ENCODE assay signal across 1 cellular context in genomic region chr16:56815721-56816120, GRCh38.
TF ChIP-seq lines count a peak whose summit lies in the region.

No MANE protein-coding gene starts in this region.

TF ChIP-seq in IMR-90, 13 proteins besides CTCF, POLR2A, EP300 and RAD21 (continued from another document):
- TF ChIP-seq USF2 (IDR thresholded peaks at IDR 0.05; ENCODE audit: low read depth, low read length) (no peak), ELK1 (IDR thresholded peaks at IDR 0.05; ENCODE audit: borderline replicate concordance, low read depth, low read length) (no peak), SMC3 (IDR thresholded peaks at IDR 0.05; ENCODE audit: low read depth, low read length) (no peak), MXI1 (IDR thresholded peaks at IDR 0.05; ENCODE audit: borderline replicate concordance, low read depth, low read length) (no peak), CEBPB (IDR thresholded peaks at IDR 0.05; ENCODE audit: low read depth, low read length) (no peak)
